ENCODE assay signal across 8 cellular contexts in the genomic region with DNA sequence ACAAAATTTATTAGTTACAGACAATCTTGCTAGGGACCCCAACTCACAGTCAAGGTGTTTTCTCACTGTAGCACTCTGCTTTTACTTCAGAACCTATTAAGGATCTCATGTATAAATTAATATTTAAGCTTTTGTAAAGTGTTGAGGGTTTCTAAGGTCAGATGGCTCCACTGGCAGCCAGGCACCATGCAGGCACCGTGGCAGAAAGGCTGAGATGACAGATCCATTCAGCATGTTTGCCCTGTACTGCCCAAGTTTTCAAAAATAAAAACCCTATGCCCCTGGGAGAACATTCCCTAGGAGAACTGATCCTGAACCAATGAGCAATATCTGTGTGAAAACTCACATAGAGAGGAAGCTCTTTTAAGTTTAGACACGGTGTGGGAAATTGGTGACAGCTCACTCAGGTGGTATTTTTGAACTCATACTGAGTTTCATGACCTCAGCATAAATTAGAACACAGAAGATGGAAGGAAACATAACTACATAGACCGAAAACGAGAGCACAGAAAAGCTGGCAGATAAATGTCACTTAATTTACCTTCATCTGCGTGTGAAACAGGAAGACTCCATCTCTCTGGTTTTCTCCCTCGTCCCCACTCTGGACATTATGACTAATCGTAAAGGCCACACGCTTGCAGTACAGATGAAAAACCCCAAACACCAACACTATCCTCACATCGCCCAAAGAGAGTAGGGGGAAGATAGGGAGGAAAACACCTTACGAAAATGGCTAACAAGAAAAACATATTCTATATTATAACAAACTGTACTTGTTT.
DNase-seq lines count a peak whose midpoint lies in the region; ATAC-seq and TF ChIP-seq lines count a peak whose summit lies in the region.

No MANE protein-coding gene starts in this region.

- H3K4me3 Mint-ChIP-seq in natural killer cell treated with Interleukin-12 subunit alpha and Interleukin-12 subunit beta and Interleukin-15 and Interleukin-18, amount 100 ng/mL, for 72 hours: peak overlapping the region; percentile 76
- H3K4me3 Mint-ChIP-seq in type B pancreatic cell: no peak overlapping the region

- peak overlapping the region; percentile 63 to 83 for H3K27ac Mint-ChIP-seq in natural killer cell treated with Interleukin-12 subunit alpha and Interleukin-12 subunit beta and Interleukin-15 and Interleukin-18, amount 100 ng/mL, for 72 hours
- no peak overlapping the region for H3K27ac Mint-ChIP-seq in type B pancreatic cell

- no peaks in the 10 kb centered on the region for H4K20me1 ChIP-seq in OCI-LY3 (ENCODE audit: insufficient read depth, low read length)

- peak overlapping the region; percentile 73; the same call in 1 of the 2 replicates for H2AFZ ChIP-seq in OCI-LY3 (ENCODE audit: low read depth, low read length)

- no peaks in the 10 kb centered on the region for H3K27me3 ChIP-seq in OCI-LY3 (ENCODE audit: low read depth, low read length)
- no peaks in the 10 kb centered on the region for H3K27me3 ChIP-seq in lower lobe of right lung (ENCODE audit: low read depth)

- peak overlapping the region; percentile 77 for H3K4me2 ChIP-seq in OCI-LY3 (ENCODE audit: low read length)

- no peaks in the 10 kb centered on the region for H3K9me3 Mint-ChIP-seq in natural killer cell treated with Interleukin-12 subunit alpha and Interleukin-12 subunit beta and Interleukin-15 and Interleukin-18, amount 100 ng/mL, for 72 hours
- no peaks in the 10 kb centered on the region for H3K9me3 Mint-ChIP-seq in type B pancreatic cell

- peak; percentile 76 for DNase-seq in natural killer cell treated with Interleukin-12 subunit alpha and Interleukin-12 subunit beta and Interleukin-15 and Interleukin-18, amount 100 ng/mL, for 72 hours (ENCODE audit: low spot score)
- DNase-seq in NCI-H2171 treated with DMSO at 0.1 percent for 48 hours (lab: John Stamatoyannopoulos, UW) (no peak), type B pancreatic cell (ENCODE audit: extremely low spot score, unreplicated experiment) (no peak), cerebellum (ENCODE audit: low spot score) (no peak), lower lobe of right lung (no peak)

- H3K4me1 Mint-ChIP-seq in natural killer cell treated with Interleukin-12 subunit alpha and Interleukin-12 subunit beta and Interleukin-15 and Interleukin-18, amount 100 ng/mL, for 72 hours (ENCODE audit: low read depth in 2 of 2): peaks cover 50 to 54% of the 10 kb centered on the region in 2 donors
- H3K4me1 Mint-ChIP-seq in type B pancreatic cell (ENCODE audit: unreplicated experiment): peaks cover 5% of the 10 kb centered on the region

- H3K79me2 ChIP-seq in OCI-LY3 (ENCODE audit: low read length): no peaks in the 10 kb centered on the region

- peak overlapping the region; percentile 48 for H3K4me3 ChIP-seq in OCI-LY3 (ENCODE audit: low read length)
- no peak overlapping the region for H3K4me3 ChIP-seq in lower lobe of right lung

- ATAC-seq in GM19023 (IDR thresholded peaks at IDR 0.05; ENCODE audit: unreplicated experiment): peak; percentile 66
- ATAC-seq in HG02678 (IDR thresholded peaks at IDR 0.05; ENCODE audit: unreplicated experiment): peak; percentile 66
- peak; percentile 93 to 94 for ATAC-seq in natural killer cell treated with Interleukin-12 subunit alpha and Interleukin-12 subunit beta and Interleukin-15 and Interleukin-18, amount 100 ng/mL, for 72 hours
- ATAC-seq in lower lobe of right lung: no peak

- TF ChIP-seq CTCF in OCI-LY3 (IDR thresholded peaks at IDR 0.05; ENCODE audit: low read depth, low read length) (no peak), type B pancreatic cell (conservative IDR thresholded peaks at IDR 0.05) (no peak), lower lobe of right lung (IDR thresholded peaks at IDR 0.05) (no peak)

- H3K4me1 ChIP-seq in OCI-LY3 (ENCODE audit: low read length) (peaks cover 15% of the 10 kb centered on the region), lower lobe of right lung (peaks cover 5% of the 10 kb centered on the region)

- no peaks in the 10 kb centered on the region for H3K9me3 ChIP-seq in OCI-LY3 (ENCODE audit: insufficient read depth, low read length)
- no peaks in the 10 kb centered on the region for H3K9me3 ChIP-seq in lower lobe of right lung

- H3K27ac ChIP-seq in OCI-LY3 (ENCODE audit: low read length): peak overlapping the region; percentile 29; the same call in 1 of the 2 replicates
- no peak overlapping the region for H3K27ac ChIP-seq in lower lobe of right lung

- H3K36me3 Mint-ChIP-seq in natural killer cell treated with Interleukin-12 subunit alpha and Interleukin-12 subunit beta and Interleukin-15 and Interleukin-18, amount 100 ng/mL, for 72 hours: no peaks in the 10 kb centered on the region
- H3K36me3 Mint-ChIP-seq in type B pancreatic cell: no peaks in the 10 kb centered on the region

- H3K36me3 ChIP-seq in OCI-LY3 (replicated peaks; ENCODE audit: low read depth, low read length) (no peaks in the 10 kb centered on the region), lower lobe of right lung (no peaks in the 10 kb centered on the region)

- no peaks in the 10 kb centered on the region for H3K27me3 Mint-ChIP-seq in natural killer cell treated with Interleukin-12 subunit alpha and Interleukin-12 subunit beta and Interleukin-15 and Interleukin-18, amount 100 ng/mL, for 72 hours
- no peaks in the 10 kb centered on the region for H3K27me3 Mint-ChIP-seq in type B pancreatic cell

- intact Hi-C loops in lower lobe of right lung (cut with DNase I): no loop called here

- H3K9ac ChIP-seq in OCI-LY3 (ENCODE audit: low read length): peak overlapping the region; percentile 3; the same call in 1 of the 2 replicates

Comparison
In these comparisons a context has a peak if more than half of its experiments do, and no peak if none do; other contexts are left out.
1. ATAC-seq: peak in GM19023 (single experiment), HG02678 (single experiment) and natural killer cell treated with Interleukin-12 subunit alpha and Interleukin-12 subunit beta and Interleukin-15 and Interleukin-18, amount 100 ng/mL, for 72 hours (2 of 2); none in lower lobe of right lung (0 of 2).